In the genomic region with DNA sequence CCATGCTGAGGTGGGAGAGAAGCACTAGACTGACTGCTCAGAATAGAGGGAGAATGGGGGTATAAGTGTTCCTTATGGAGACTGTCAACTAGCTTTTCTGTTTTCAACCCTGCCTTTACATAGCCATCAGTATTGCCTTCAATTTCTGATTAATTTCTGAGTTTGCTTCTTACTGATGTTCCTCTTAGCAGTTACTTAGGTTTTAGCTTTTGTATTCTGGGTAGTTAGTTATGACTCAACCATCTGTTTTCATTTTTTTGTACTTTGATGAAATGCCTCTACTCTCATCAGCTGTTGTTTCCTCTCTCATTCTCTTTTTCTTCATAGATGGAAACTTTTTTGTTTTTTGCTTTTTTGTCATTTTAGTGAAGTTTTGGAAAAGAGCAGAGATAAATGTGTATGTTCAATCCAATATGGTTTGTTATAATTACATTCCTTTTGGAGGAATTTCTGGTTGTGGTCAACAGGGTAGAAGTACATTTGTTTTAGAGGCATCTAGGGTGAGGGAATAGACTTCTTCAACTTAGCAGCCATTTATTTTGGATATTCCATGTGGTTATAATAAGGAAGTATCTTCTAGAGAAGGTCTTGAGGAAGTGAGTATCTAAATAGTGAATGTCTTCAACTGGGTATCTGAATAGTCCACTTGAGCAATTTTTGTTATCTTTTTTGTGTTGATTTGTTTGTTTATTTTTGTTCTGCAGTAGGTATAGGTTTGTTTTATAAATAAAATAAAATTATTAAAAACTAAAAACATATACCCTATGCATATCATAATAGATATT, we compare ENCODE assay signal across 2 cellular contexts.
TF ChIP-seq lines count a peak whose summit lies in the region.

No MANE protein-coding gene starts in this region.

TF ChIP-seq in SK-N-SH treated with all-trans-retinoic acid at 6 μM for 48 hours, 23 proteins besides CTCF, POLR2A, EP300 and RAD21 (continued from another document):
- TF ChIP-seq PATZ1 (CRISPR knock-in tag; IDR thresholded peaks at IDR 0.05; ENCODE audit: borderline replicate concordance) (no peak), SNAI2 (CRISPR knock-in tag; IDR thresholded peaks at IDR 0.05) (no peak), CREB5 (CRISPR knock-in tag; IDR thresholded peaks at IDR 0.05; ENCODE audit: low read depth) (no peak), ZFP3 (CRISPR knock-in tag; IDR thresholded peaks at IDR 0.05) (no peak), OSR1 (CRISPR knock-in tag; IDR thresholded peaks at IDR 0.05) (no peak), ARNTL (CRISPR knock-in tag; IDR thresholded peaks at IDR 0.05; ENCODE audit: borderline replicate concordance, low read depth) (no peak), ZNF565 (CRISPR knock-in tag; conservative IDR thresholded peaks at IDR 0.05; ENCODE audit: low read depth) (no peak)
- TF ChIP-seq, protein P1, sequence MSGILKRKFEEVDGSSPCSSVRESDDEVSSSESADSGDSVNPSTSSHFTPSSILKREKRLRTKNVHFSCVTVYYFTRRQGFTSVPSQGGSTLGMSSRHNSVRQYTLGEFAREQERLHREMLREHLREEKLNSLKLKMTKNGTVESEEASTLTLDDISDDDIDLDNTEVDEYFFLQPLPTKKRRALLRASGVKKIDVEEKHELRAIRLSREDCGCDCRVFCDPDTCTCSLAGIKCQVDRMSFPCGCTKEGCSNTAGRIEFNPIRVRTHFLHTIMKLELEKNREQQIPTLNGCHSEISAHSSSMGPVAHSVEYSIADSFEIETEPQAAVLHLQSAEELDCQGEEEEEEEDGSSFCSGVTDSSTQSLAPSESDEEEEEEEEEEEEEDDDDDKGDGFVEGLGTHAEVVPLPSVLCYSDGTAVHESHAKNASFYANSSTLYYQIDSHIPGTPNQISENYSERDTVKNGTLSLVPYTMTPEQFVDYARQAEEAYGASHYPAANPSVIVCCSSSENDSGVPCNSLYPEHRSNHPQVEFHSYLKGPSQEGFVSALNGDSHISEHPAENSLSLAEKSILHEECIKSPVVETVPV (CRISPR knock-in tag; IDR thresholded peaks at IDR 0.05), result no peak

TF ChIP-seq in SK-N-SH, 30 proteins besides CTCF, POLR2A, EP300 and RAD21 (continued from another document):
- TF ChIP-seq JUND (IDR thresholded peaks at IDR 0.05), result no peak
- no peak for TF ChIP-seq FOXM1 (IDR thresholded peaks at IDR 0.05; ENCODE audit: low read depth)
- no peak for TF ChIP-seq YY1 (IDR thresholded peaks at IDR 0.05; ENCODE audit: low read depth)
- TF ChIP-seq SIN3A (IDR thresholded peaks at IDR 0.05; ENCODE audit: borderline replicate concordance, low read depth, low read length), result no peak
- no peak for TF ChIP-seq POLR2AphosphoS5 (IDR thresholded peaks at IDR 0.05; ENCODE audit: low read depth, low read length)
- no peak for TF ChIP-seq FOSL2 (IDR thresholded peaks at IDR 0.05; ENCODE audit: borderline replicate concordance, low read depth)
